In genomic region chr9:95071925-95072324, GRCh38 we compare ENCODE assay signal across 34 cellular contexts.
DNase-seq lines count a peak whose midpoint lies in the region; ATAC-seq and TF ChIP-seq lines count a peak whose summit lies in the region.
"Had no signal": no experiment of that assay in that cellular context is flagged by ENCODE, and none has a peak within 500 bp of the region (broad histone marks: within the 10 kb centered on the region; RNA-seq: fewer than 3 reads in every experiment).

No MANE protein-coding gene starts in this region.

- no peaks in the 10 kb centered on the region for H3K27me3 ChIP-seq in heart left ventricle
- no peaks in the 10 kb centered on the region for H3K27me3 ChIP-seq in esophagus (ENCODE audit: control insufficient read depth in 1 of 2, insufficient read depth in 2 of 2, low read length in 2 of 2)
- H3K27me3 ChIP-seq in skeletal muscle tissue (ENCODE audit: control insufficient read depth in 3 of 3, insufficient read depth in 3 of 3, low read length in 3 of 3), result no peaks in the 10 kb centered on the region
- H3K27me3 ChIP-seq in transverse colon, result no peaks in the 10 kb centered on the region
- no peaks in the 10 kb centered on the region for H3K27me3 ChIP-seq in hepatocyte
- no peaks in the 10 kb centered on the region for H3K27me3 ChIP-seq in spleen (replicated peaks in 1 of 7)
- H3K27me3 ChIP-seq: brain microvascular endothelial cell, ovary had no signal

- peaks cover 91% of the 10 kb centered on the region for H4K20me1 ChIP-seq in hepatocyte (ENCODE audit: insufficient read depth, poor library complexity, severe bottlenecking)

- no peak overlapping the region for H3K4me2 ChIP-seq in hepatocyte

- H2AFZ ChIP-seq in hepatocyte, result no peak overlapping the region

- TF ChIP-seq CTCF in heart left ventricle (IDR thresholded peaks at IDR 0.05) (no peak), transverse colon (IDR thresholded peaks at IDR 0.05) (no peak), hepatocyte (IDR thresholded peaks at IDR 0.05; ENCODE audit: poor library complexity) (no peak), spleen (IDR thresholded peaks at IDR 0.05 in 8 of 11, conservative IDR thresholded peaks at IDR 0.05 in 3 of 11) (no peak)

- H3K4me3 ChIP-seq in heart left ventricle (no peak overlapping the region), esophagus (ENCODE audit: low read depth in 1 of 2, low read length in 2 of 2) (no peak overlapping the region), skeletal muscle tissue (ENCODE audit: low read length in 3 of 3) (peak overlapping the region in 1 of 3 donors; percentile 31), transverse colon (no peak overlapping the region), hepatocyte (no peak overlapping the region), spleen (no peak overlapping the region)
- H3K4me3 ChIP-seq: ovary had no signal

- peaks cover 29 to 100% (median 91%) of the 10 kb centered on the region in 12 donors for H3K4me1 ChIP-seq in heart left ventricle
- peaks cover 5 to 23% of the 10 kb centered on the region in 2 donors for H3K4me1 ChIP-seq in esophagus (ENCODE audit: control insufficient read depth in 2 of 2, insufficient read depth in 2 of 2, low read length in 1 of 2)
- H3K4me1 ChIP-seq in skeletal muscle tissue (ENCODE audit: control insufficient read depth in 3 of 3, insufficient read depth in 3 of 3, low read length in 3 of 3), result peaks cover 71 to 99% (median 90%) of the 10 kb centered on the region in 3 donors
- H3K4me1 ChIP-seq in transverse colon, result peaks cover 33 to 74% (median 60%) of the 10 kb centered on the region in 4 donors
- peaks cover 40% of the 10 kb centered on the region for H3K4me1 ChIP-seq in hepatocyte (ENCODE audit: insufficient read depth)
- H3K4me1 ChIP-seq in spleen, result peaks cover 0 to 48% (median 23%) of the 10 kb centered on the region in 6 donors

- ATAC-seq in heart left ventricle, result no peak
- no peak for ATAC-seq in Right ventricle myocardium superior (ENCODE audit: poor library complexity)
- ATAC-seq: activated CD8-positive, alpha-beta memory T cell treated with anti-CD3 and anti-CD28 coated beads, Interleukin-2, amount 10 ng/mL, durations not matched to agents 7 days and 5 days; activated naive CD8-positive, alpha-beta T cell treated with anti-CD3 and anti-CD28 coated beads, Interleukin-2, amount 50 U/mL, for 24 hours; activated T-cell treated with anti-CD3 and anti-CD28 coated beads, Interleukin-2, amount 50 U/mL, for 72 hours; PC-3; SK-N-SH treated with all-trans-retinoic acid at 6 μM for 48 hours; T-helper 17 cell had no signal

- TF ChIP-seq EP300 in transverse colon (IDR thresholded peaks at IDR 0.05; ENCODE audit: low read depth), result no peak

- in situ Hi-C loops in transverse colon (cut with MboI; ENCODE audit: low pct_ligation_motif_present in 1 of 4, low pct_unique_long_range_greater_than_20kb in 1 of 4, low sequenced_read_pairs in 3 of 4) (no loop called here), ACHN (cut with HindIII; ENCODE audit: low pct_ligation_motif_present, low pct_unique_long_range_greater_than_20kb, low sequenced_read_pairs) (no loop called here)

- 56 to 67% (median 62%) methylated on average over 5 of the region's 5 CpGs for WGBS in heart left ventricle, 4 donors
- 51 to 58% methylated on average over 5 of the region's 5 CpGs for WGBS in esophagus, 2 donors
- 80% methylated on average over 1 to 5 of the region's 5 CpGs for WGBS in transverse colon (ENCODE audit: low coverage in 1 of 2), 2 donors
- WGBS in hepatocyte (ENCODE audit: low lambda C conversion rate, missing lambda C conversion rate), result 91% methylated on average over 5 of the region's 5 CpGs
- 78 to 98% (median 88%) methylated on average over 5 of the region's 5 CpGs for WGBS in spleen, 5 donors

- no peak for DNase-seq in heart left ventricle
- no peak for DNase-seq in Right ventricle myocardium superior
- no peak for DNase-seq in transverse colon
- DNase-seq in ACHN, result no peak
- no peak for DNase-seq in hepatocyte (ENCODE audit: low spot score)
- DNase-seq in spleen, result no peak
- DNase-seq: activated CD4-positive, alpha-beta T cell treated with anti-CD3 and anti-CD28 coated beads, Interleukin-2, amount 50 U/mL, for 4 hours; activated CD4-positive, CD25-positive, alpha-beta regulatory T cell; activated CD8-positive, alpha-beta memory T cell treated with anti-CD3 and anti-CD28 coated beads, Interleukin-2, amount 10 ng/mL, durations not matched to agents 7 days and 5 days; activated naive CD4-positive, alpha-beta T cell; activated naive CD8-positive, alpha-beta T cell treated with anti-CD3 and anti-CD28 coated beads, Interleukin-2, amount 50 U/mL, for 24 hours; activated T-cell treated with anti-CD3 and anti-CD28 coated beads, Interleukin-2, amount 50 U/mL, for 72 hours; brain microvascular endothelial cell; Calu3; CD4-positive, CD25-positive, alpha-beta regulatory T cell; DMS79 treated with DMSO at 0.1 percent for 48 hours; effector CD4-positive, alpha-beta T cell; GDM1; HCEC 1CT; mesendoderm; MV-4-11; NCI-H1436; NCI-H2081; NCI-H226; NCI-H69; ovary; PC-3; retina; stimulated activated CD8-positive, alpha-beta memory T cell treated with anti-CD3 and anti-CD28 coated beads, Interleukin-4, amount 100 ng/mL, for 48 hours; T-helper 17 cell had no signal

- H3K9me3 ChIP-seq in heart left ventricle, result no peaks in the 10 kb centered on the region
- H3K9me3 ChIP-seq in esophagus (ENCODE audit: control insufficient read depth in 2 of 2, insufficient read depth in 1 of 2, low read depth in 1 of 2, low read length in 1 of 2), result no peaks in the 10 kb centered on the region
- no peaks in the 10 kb centered on the region for H3K9me3 ChIP-seq in skeletal muscle tissue (ENCODE audit: control insufficient read depth in 3 of 3, low read length in 3 of 3)
- H3K9me3 ChIP-seq in transverse colon, result no peaks in the 10 kb centered on the region
- no peaks in the 10 kb centered on the region for H3K9me3 ChIP-seq in hepatocyte (ENCODE audit: low read depth)
- H3K9me3 ChIP-seq in spleen, result no peaks in the 10 kb centered on the region
- H3K9me3 ChIP-seq: ovary had no signal

- H3K27ac ChIP-seq in heart left ventricle (peak overlapping the region in 10 of 12 donors; percentile 6 to 75 (median 36)), esophagus (ENCODE audit: low read depth in 2 of 2, low read length in 1 of 2) (peak overlapping the region; percentile 25 to 67), skeletal muscle tissue (ENCODE audit: low read depth, low read length) (peak overlapping the region; percentile 15), transverse colon (peak overlapping the region; percentile 4 to 66 (median 51)), hepatocyte (no peak overlapping the region), spleen (no peak overlapping the region)
- H3K27ac ChIP-seq: brain microvascular endothelial cell, epithelial cell of prostate, ovary had no signal

- peak overlapping the region in 1 of 3 donors; percentile 41 for H3K9ac ChIP-seq in skeletal muscle tissue (ENCODE audit: low read depth in 1 of 3, low read length in 3 of 3)

- no peak for TF ChIP-seq POLR2A in heart left ventricle (IDR thresholded peaks at IDR 0.05)
- TF ChIP-seq POLR2A in transverse colon (IDR thresholded peaks at IDR 0.05), result no peak
- TF ChIP-seq POLR2A in spleen (IDR thresholded peaks at IDR 0.05), result no peak

- H3K36me3 ChIP-seq in heart left ventricle, result peaks cover 0 to 83% (median 24%) of the 10 kb centered on the region in 9 donors
- H3K36me3 ChIP-seq in esophagus (ENCODE audit: control insufficient read depth in 2 of 2, insufficient read depth in 2 of 2, low read length in 1 of 2), result peaks cover 0 to 17% of the 10 kb centered on the region in 2 donors
- peaks cover 13 to 27% (median 14%) of the 10 kb centered on the region in 3 donors for H3K36me3 ChIP-seq in skeletal muscle tissue (ENCODE audit: control insufficient read depth in 3 of 3, insufficient read depth in 3 of 3, low read length in 3 of 3)
- peaks cover 0 to 6% (median 0%) of the 10 kb centered on the region in 4 donors for H3K36me3 ChIP-seq in transverse colon
- H3K36me3 ChIP-seq in hepatocyte (replicated peaks; ENCODE audit: insufficient read depth, low read depth), result no peaks in the 10 kb centered on the region
- H3K36me3 ChIP-seq in spleen, result peaks cover 0 to 25% (median 4%) of the 10 kb centered on the region in 6 donors
- H3K36me3 ChIP-seq: ovary had no signal

- no peaks in the 10 kb centered on the region for H3K9me2 ChIP-seq in hepatocyte (replicated peaks; ENCODE audit: insufficient read depth)

- H3K79me2 ChIP-seq in hepatocyte, result peaks cover 98% of the 10 kb centered on the region

- intact Hi-C loops in heart left ventricle (cut with DNase I), result no loop called here
- intact Hi-C loops in Right ventricle myocardium superior (cut with DNase I), result no loop called here
- intact Hi-C loops in transverse colon (cut with DNase I; ENCODE audit: low total_unique reads), result loop anchor here (10.0 kb wide), 1 partner anchor 47 kb away; no protein-coding TSS in a partner anchor
- intact Hi-C loops in spleen (cut with DNase I; ENCODE audit: low total_unique reads), result no loop called here

Comparison
In these comparisons a context has a peak if more than half of its experiments do, and no peak if none do; other contexts are left out.
1. H3K27ac ChIP-seq: peak in heart left ventricle (10 of 12), esophagus (2 of 2), skeletal muscle tissue (single experiment) and transverse colon (4 of 4); none in hepatocyte (single experiment) and spleen (0 of 8).